Comparison of ENCODE assay signal across 8 cellular contexts in the genomic region with DNA sequence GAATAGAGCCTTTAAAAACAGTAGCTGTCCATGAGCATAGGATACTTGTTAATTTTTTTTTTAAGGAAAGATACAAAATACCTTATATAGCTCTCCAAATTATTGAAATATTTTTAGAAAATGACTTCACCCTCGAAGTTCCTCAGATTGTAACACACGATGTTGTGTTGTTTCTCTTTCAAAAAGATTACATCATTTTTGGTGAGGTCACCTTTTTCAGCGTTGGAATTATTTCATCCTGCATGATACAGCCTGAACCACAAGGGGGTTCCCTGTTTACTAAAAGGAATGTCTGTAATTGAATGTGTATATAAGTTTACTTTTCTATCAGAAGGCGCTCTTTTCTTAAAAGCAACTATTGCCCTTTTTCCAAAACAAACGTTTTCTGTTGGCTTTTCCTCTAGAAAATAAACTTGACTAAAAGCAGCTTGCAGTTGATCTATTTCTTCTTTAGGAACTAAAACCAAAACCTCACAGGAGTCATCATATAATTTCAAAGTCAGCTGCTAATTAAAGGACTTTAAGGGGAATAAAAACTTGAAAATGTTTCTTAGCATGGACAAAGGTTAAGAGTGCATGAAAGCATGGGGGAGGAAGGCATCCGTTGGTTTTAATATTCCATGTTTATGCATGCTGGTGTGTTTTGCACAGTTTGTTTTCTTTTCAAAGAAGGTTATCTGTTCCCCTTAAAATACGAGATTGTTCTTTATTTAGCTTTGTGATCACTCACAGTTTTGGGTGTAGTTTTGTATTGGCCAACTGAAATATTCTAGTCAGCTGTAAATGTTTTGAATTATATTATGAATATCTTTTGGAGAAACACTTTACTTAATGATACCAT. TPM values are rescaled to one million over a fixed set of nuclear protein-coding genes. Genes with fewer than 3 reads are reported as not detected.
A peak's percentile ranks its signal among the peaks of the same experiment; 100 is the strongest.
DNase-seq lines count a peak whose midpoint lies in the region; ATAC-seq and TF ChIP-seq lines count a peak whose summit lies in the region.

No MANE protein-coding gene starts in this region.

- peak; percentile 30 for DNase-seq in COR-L47 (lab: John Stamatoyannopoulos, UW)
- peak; percentile 77 for DNase-seq in RPMI7951 (ENCODE audit: low read depth)
- DNase-seq in mesendoderm, result peak; percentile 89
- no peak for DNase-seq in vagina (ENCODE audit: extremely low spot score in 2 of 2)
- DNase-seq in 8988T, result no peak

- H3K23ac ChIP-seq in mesendoderm (ENCODE audit: low read length), result no peak overlapping the region

- H3K36me3 ChIP-seq in duodenal mucosa (ENCODE audit: control insufficient read depth in 1 of 2, insufficient read depth in 2 of 2, low read length in 2 of 2) (no peaks in the 10 kb centered on the region), mesendoderm (ENCODE audit: control insufficient read depth, insufficient read depth, low read length) (no peaks in the 10 kb centered on the region), vagina (no peaks in the 10 kb centered on the region)

- no peak overlapping the region for H3K4ac ChIP-seq in mesendoderm (ENCODE audit: low read depth, low read length)

- H3K9ac ChIP-seq in duodenal mucosa (ENCODE audit: low read depth in 1 of 2, low read length in 2 of 2) (peak overlapping the region in 1 of 2 donors; percentile 21), mesendoderm (ENCODE audit: low read length) (no peak overlapping the region)

- H2BK5ac ChIP-seq in mesendoderm (ENCODE audit: low read length), result no peak overlapping the region

- no peak overlapping the region for H2AK5ac ChIP-seq in mesendoderm (ENCODE audit: low read length)

- intact Hi-C loops in vagina (cut with DNase I), result no loop called here

- H3K18ac ChIP-seq in mesendoderm (ENCODE audit: low read length), result no peak overlapping the region

- peak in 1 of 3 experiments; percentile 74 for TF ChIP-seq CTCF in vagina (IDR thresholded peaks at IDR 0.05)

- no peaks in the 10 kb centered on the region for H3K79me2 ChIP-seq in mesendoderm (ENCODE audit: control insufficient read depth, insufficient read depth, low read length)

- no peaks in the 10 kb centered on the region for H3K9me3 ChIP-seq in duodenal mucosa (ENCODE audit: control insufficient read depth in 1 of 2, low read length in 2 of 2)
- H3K9me3 ChIP-seq in vagina, result no peaks in the 10 kb centered on the region

- H2BK120ac ChIP-seq in mesendoderm (ENCODE audit: low read depth, low read length), result no peak overlapping the region

- ATAC-seq in GM18909 (IDR thresholded peaks at IDR 0.05; ENCODE audit: poor library complexity, unreplicated experiment) (peak; percentile 59), HG03342 (IDR thresholded peaks at IDR 0.05; ENCODE audit: unreplicated experiment) (peak; percentile 71)

- no peak overlapping the region for H3K56ac ChIP-seq in mesendoderm (ENCODE audit: low read length)

- no peak overlapping the region for H3K4me2 ChIP-seq in mesendoderm (ENCODE audit: low read length)

- H3K79me1 ChIP-seq in mesendoderm (ENCODE audit: low read length), result no peaks in the 10 kb centered on the region

- no CpG with 5 or more reads among the region's 7 CpGs for WGBS in mesendoderm (ENCODE audit: extremely low coverage, insufficient coverage, low lambda C conversion rate)

- no peaks in the 10 kb centered on the region for H3K27me3 ChIP-seq in duodenal mucosa (ENCODE audit: control insufficient read depth in 1 of 2, insufficient read depth in 2 of 2, low read length in 2 of 2)
- H3K27me3 ChIP-seq in mesendoderm (ENCODE audit: insufficient read depth, low read length, poor library complexity), result no peaks in the 10 kb centered on the region
- H3K27me3 ChIP-seq in vagina, result no peaks in the 10 kb centered on the region

- H3K4me3 ChIP-seq in duodenal mucosa (ENCODE audit: low read depth in 1 of 2, low read length in 2 of 2), result no peak overlapping the region
- no peak overlapping the region for H3K4me3 ChIP-seq in mesendoderm (ENCODE audit: low read length)
- H3K4me3 ChIP-seq in vagina, result no peak overlapping the region

- H2BK15ac ChIP-seq in mesendoderm (replicated peaks; ENCODE audit: low read depth), result no peak overlapping the region

- TF ChIP-seq POLR2A in vagina (IDR thresholded peaks at IDR 0.05), result no peak

- peaks cover 11 to 20% of the 10 kb centered on the region in 2 donors for H3K4me1 ChIP-seq in duodenal mucosa (ENCODE audit: control insufficient read depth in 1 of 2, insufficient read depth in 2 of 2, low read length in 2 of 2)
- no peaks in the 10 kb centered on the region for H3K4me1 ChIP-seq in mesendoderm (ENCODE audit: control insufficient read depth, low read depth, low read length)
- peaks cover 39% of the 10 kb centered on the region for H3K4me1 ChIP-seq in vagina

- H3K27ac ChIP-seq in duodenal mucosa (ENCODE audit: low read depth, low read length) (peak overlapping the region; percentile 39), mesendoderm (ENCODE audit: low read depth, low read length) (no peak overlapping the region), vagina (peak overlapping the region; percentile 85)

- no peak overlapping the region for H4K8ac ChIP-seq in mesendoderm (ENCODE audit: low read depth, low read length)

- H4K5ac ChIP-seq in mesendoderm (ENCODE audit: low read length), result no peak overlapping the region

RNA-seq across cellular contexts. Expression of a gene that starts 29.4 kb away (rescaled TPM):
- 5.4 and 9.4 TPM in 2 replicates for total RNA-seq in RPMI7951 (2014; rRNA removed; shearing (Covaris generic))
- 8.6 TPM for polyA plus RNA-seq in mesendoderm (2013, experiment 1 of 2)
- 9.6 TPM for polyA plus RNA-seq in mesendoderm (2013, experiment 2 of 2)
- 14.7 TPM for total RNA-seq in vagina

Comparison
In these comparisons a context has a peak if more than half of its experiments do, and no peak if none do; other contexts are left out.
1. DNase-seq: peak in COR-L47 (single experiment), RPMI7951 (single experiment) and mesendoderm (single experiment); none in vagina (0 of 2) and 8988T (single experiment).